Comparison of ENCODE assay signal across 26 cellular contexts in the genomic region with DNA sequence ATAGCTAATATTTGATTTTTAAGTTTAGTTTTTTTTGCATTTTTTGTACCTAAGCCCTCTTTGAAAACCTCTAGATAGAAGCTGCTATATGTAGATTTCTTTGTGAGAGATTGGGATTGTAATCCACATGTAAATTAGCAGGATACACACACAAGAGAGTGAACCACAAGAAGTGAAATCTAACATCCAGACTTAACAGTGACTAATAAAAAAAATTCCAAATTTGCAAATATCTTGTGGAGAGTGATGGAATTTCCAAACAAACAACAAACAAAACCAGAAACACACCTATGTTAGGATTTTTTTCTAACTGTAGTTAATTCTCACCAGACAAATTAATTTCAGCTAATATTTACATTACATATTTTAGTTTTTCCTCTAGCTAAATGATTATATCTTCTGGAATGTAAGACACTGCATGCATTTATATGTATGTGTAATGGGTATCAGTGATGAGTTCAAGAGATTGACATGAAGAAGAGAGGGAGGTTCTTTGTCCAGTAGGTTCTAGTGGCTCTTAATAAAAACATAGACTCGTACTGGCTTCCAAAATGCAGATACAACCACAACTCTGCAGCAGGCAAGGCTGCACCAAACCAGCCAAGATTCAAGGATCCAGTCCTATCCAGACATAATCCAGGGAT. TPM values are rescaled to one million over a fixed set of nuclear protein-coding genes. Genes with fewer than 3 reads are reported as not detected.
"Had no signal": no experiment of that assay in that cellular context is flagged by ENCODE, and none has a peak within 500 bp of the region (broad histone marks: within the 10 kb centered on the region; RNA-seq: fewer than 3 reads in every experiment).

No MANE protein-coding gene starts in this region.

- H3K27me3 Mint-ChIP-seq: IgD-negative memory B cell had no signal

- H3K27ac ChIP-seq: HL-60, KMS-11, SJSA1, SK-N-MC had no signal

- H3K4me3 ChIP-seq: K562, SJSA1, SK-N-MC had no signal

- H3K36me3 ChIP-seq: SJSA1 had no signal

- H3K4me1 ChIP-seq: SJSA1 had no signal

- H3K4me1 Mint-ChIP-seq: IgD-negative memory B cell had no signal

- FAIRE-seq: HTR-8/SVneo, K562, RCC 7860 had no signal

- H3K4me2 ChIP-seq: KMS-11 had no signal

- H3K36me3 Mint-ChIP-seq: IgD-negative memory B cell had no signal

- DNase-seq: Kasumi-1, NCI-H1092, NCI-H1105 treated with DMSO at 0.1 percent for 48 hours, NCI-H1417 treated with DMSO at 0.1 percent for 48 hours, NCI-H146, NCI-H1694 treated with DMSO at 0.1 percent for 48 hours, NCI-H1930, NCI-H2081, NCI-H2107, NCI-H2227 treated with DMSO at 0.1 percent for 48 hours, NCI-H524, NCI-H526 treated with DMSO at 0.1 percent for 48 hours, NCI-H748 treated with DMSO at 0.1 percent for 48 hours, RPMI8226, SIG-M5 had no signal

- H3K27ac Mint-ChIP-seq: IgD-negative memory B cell had no signal

- H3K27me3 ChIP-seq: SJSA1 had no signal

- H3K4me3 Mint-ChIP-seq: IgD-negative memory B cell had no signal

- H3K9me3 ChIP-seq: SJSA1 had no signal

- H3K9ac ChIP-seq: KMS-11 had no signal

RNA-seq across cellular contexts. Expression of a gene that starts 12.8 kb away (rescaled TPM):
- total RNA-seq: K562, M059J, NCI-H460, Right ventricle myocardium inferior, SJSA1 had no signal
- polyA plus RNA-seq: IgD-negative memory B cell, K562 had no signal
